In the genomic region with DNA sequence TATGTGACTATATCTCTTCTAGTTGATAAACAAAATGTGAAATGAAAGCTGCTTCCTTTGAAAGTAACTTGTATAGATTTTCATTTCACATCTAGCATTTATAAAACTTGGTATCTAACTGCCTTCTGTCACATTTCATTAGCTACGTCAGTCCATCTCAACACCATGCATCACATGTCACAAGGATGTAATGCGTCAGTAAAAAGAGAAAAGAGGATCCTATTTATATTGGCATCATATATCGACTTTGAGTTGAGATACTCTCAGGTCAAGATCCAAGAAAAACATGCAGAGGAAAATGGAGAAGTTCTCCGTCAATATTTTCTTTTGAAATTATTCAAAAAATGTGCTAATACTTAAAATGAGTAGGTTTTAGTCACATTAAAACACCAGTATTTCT, we compare ENCODE assay signal across 16 cellular contexts.
A peak's percentile ranks its signal among the peaks of the same experiment; 100 is the strongest.
DNase-seq lines count a peak whose midpoint lies in the region; TF ChIP-seq lines count a peak whose summit lies in the region.
"Had no signal": no experiment of that assay in that cellular context is flagged by ENCODE, and none has a peak within 500 bp of the region (broad histone marks: within the 10 kb centered on the region; RNA-seq: fewer than 3 reads in every experiment).

No MANE protein-coding gene starts in this region.

- H3K4me3 ChIP-seq in astrocyte of the cerebellum (ENCODE audit: low read depth, low read length), result no peak overlapping the region
- no peak overlapping the region for H3K4me3 ChIP-seq in cardiac fibroblast (replicated peaks in 1 of 2; ENCODE audit: low read depth in 2 of 2, low read length in 2 of 2)
- H3K4me3 ChIP-seq in fibroblast of pulmonary artery (replicated peaks; ENCODE audit: low read depth, low read length), result no peak overlapping the region
- H3K4me3 ChIP-seq in H7 (ENCODE audit: insufficient read depth, low read depth, low read length), result no peak overlapping the region
- H3K4me3 ChIP-seq: A549 had no signal

- intact Hi-C loops in posterior vena cava (cut with DNase I), result no loop called here

- H3K27me3 ChIP-seq in H7 (ENCODE audit: control insufficient read depth, insufficient read depth, low read length), result no peaks in the 10 kb centered on the region

- in situ Hi-C loops in astrocyte of the cerebellum (cut with HindIII; ENCODE audit: low sequenced_read_pairs), result no loop called here

- no peak for TF ChIP-seq CTCF in astrocyte of the cerebellum (IDR thresholded peaks at IDR 0.05; ENCODE audit: low read depth, low read length, missing control alignments)
- TF ChIP-seq CTCF in cardiac fibroblast (IDR thresholded peaks at IDR 0.05; ENCODE audit: low read depth, low read length), result no peak
- TF ChIP-seq CTCF in fibroblast of pulmonary artery (IDR thresholded peaks at IDR 0.05; ENCODE audit: low read length, missing control alignments), result no peak

- no peaks in the 10 kb centered on the region for H3K36me3 ChIP-seq in H7 (replicated peaks; ENCODE audit: control insufficient read depth, insufficient read depth, low read length)

- DNase-seq in astrocyte of the cerebellum (ENCODE audit: low read depth) (peak; percentile 3), cardiac fibroblast (ENCODE audit: low read depth in 2 of 2) (peak; percentile 14 to 72), fibroblast of pulmonary artery (ENCODE audit: low read depth) (peak; percentile 29), stromal cell of bone marrow (ENCODE audit: low read depth) (peak; percentile 62), NCI-H2029 treated with DMSO at 0.1 percent for 48 hours (lab: John Stamatoyannopoulos, UW) (no peak), posterior vena cava (ENCODE audit: low spot score) (no peak), H7 (no peak)
- DNase-seq: CD8-positive, alpha-beta T cell; COR-L47; DMS153; DMS79 treated with DMSO at 0.1 percent for 48 hours; EL; GOT3; HCEC 1CT; HFFc6 had no signal

Comparison
In these comparisons a context has a peak if more than half of its experiments do, and no peak if none do; other contexts are left out.
1. DNase-seq: peak in astrocyte of the cerebellum (single experiment), cardiac fibroblast (2 of 2), fibroblast of pulmonary artery (single experiment) and stromal cell of bone marrow (single experiment); none in NCI-H2029 treated with DMSO at 0.1 percent for 48 hours (single experiment), posterior vena cava (single experiment) and H7 (single experiment).